In genomic region chr14:24938593-24938992, GRCh38 we compare ENCODE assay signal across 18 cellular contexts.
"Had no signal": no experiment of that assay in that cellular context is flagged by ENCODE, and none has a peak within 500 bp of the region (broad histone marks: within the 10 kb centered on the region; RNA-seq: fewer than 3 reads in every experiment).

No MANE protein-coding gene starts in this region.

- FAIRE-seq: endometrium had no signal

- H3K4me1 Mint-ChIP-seq: activated CD8-positive, alpha-beta memory T cell treated with anti-CD3 and anti-CD28 coated beads, Interleukin-2, amount 10 ng/mL, durations not matched to agents 7 days and 5 days; memory B cell; stimulated activated naive CD8-positive, alpha-beta T cell treated with anti-CD3 and anti-CD28 coated beads, Interleukin-15, amount 100 ng/mL, for 72 hours had no signal

- H3K9me3 Mint-ChIP-seq: activated naive CD4-positive, alpha-beta T cell treated with anti-CD3 and anti-CD28 coated beads, Interleukin-2, amount 50 U/mL, for 72 hours; activated T-cell treated with anti-CD3 and anti-CD28 coated beads, Interleukin-2, amount 50 U/mL, for 24 hours; neural crest cell; stimulated activated naive CD8-positive, alpha-beta T cell treated with anti-CD3 and anti-CD28 coated beads, Interleukin-15, amount 100 ng/mL, for 72 hours had no signal

- H3K4me3 Mint-ChIP-seq: activated CD8-positive, alpha-beta memory T cell treated with anti-CD3 and anti-CD28 coated beads, Interleukin-2, amount 10 ng/mL, durations not matched to agents 7 days and 5 days; activated T-cell treated with anti-CD3 and anti-CD28 coated beads, Interleukin-2, amount 50 U/mL, for 24 hours; memory B cell; neural crest cell; stimulated activated naive CD8-positive, alpha-beta T cell treated with anti-CD3 and anti-CD28 coated beads, Interleukin-15, amount 100 ng/mL, for 72 hours had no signal

- H3K27me3 Mint-ChIP-seq: activated T-cell treated with anti-CD3 and anti-CD28 coated beads, Interleukin-2, amount 50 U/mL, for 24 hours; memory B cell; stimulated activated naive CD8-positive, alpha-beta T cell treated with anti-CD3 and anti-CD28 coated beads, Interleukin-15, amount 100 ng/mL, for 72 hours had no signal

- DNase-seq: activated CD4-positive, alpha-beta T cell treated with anti-CD3 and anti-CD28 coated beads for 1 hour; activated CD4-positive, alpha-beta T cell treated with anti-CD3 and anti-CD28 coated beads, Interleukin-2, amount 50 U/mL, for 48 hours; activated CD8-positive, alpha-beta memory T cell treated with anti-CD3 and anti-CD28 coated beads, Interleukin-2, amount 10 ng/mL, durations not matched to agents 7 days and 5 days; activated effector memory CD4-positive, alpha-beta T cell treated with anti-CD3 and anti-CD28 coated beads, Interleukin-2, amount 50 U/mL, for 16 hours; activated T-cell treated with anti-CD3 and anti-CD28 coated beads, Interleukin-2, amount 50 U/mL, for 24 hours; amniotic stem cell; brain microvascular endothelial cell; dorsolateral prefrontal cortex; glutamatergic neuron; left colon; stimulated activated CD4-positive, alpha-beta T cell treated with anti-CD3 and anti-CD28 coated beads, Interleukin-4, amount 100 ng/mL, for 4 hours; stimulated activated naive CD8-positive, alpha-beta T cell treated with anti-CD3 and anti-CD28 coated beads, Interleukin-15, amount 100 ng/mL, for 72 hours; T-helper 9 cell had no signal

- H3K27ac Mint-ChIP-seq: activated CD8-positive, alpha-beta memory T cell treated with anti-CD3 and anti-CD28 coated beads, Interleukin-2, amount 10 ng/mL, durations not matched to agents 7 days and 5 days; activated naive CD4-positive, alpha-beta T cell treated with anti-CD3 and anti-CD28 coated beads, Interleukin-2, amount 50 U/mL, for 72 hours; activated T-cell treated with anti-CD3 and anti-CD28 coated beads, Interleukin-2, amount 50 U/mL, for 24 hours; memory B cell; stimulated activated naive CD8-positive, alpha-beta T cell treated with anti-CD3 and anti-CD28 coated beads, Interleukin-15, amount 100 ng/mL, for 72 hours had no signal

- H3K36me3 Mint-ChIP-seq: activated CD8-positive, alpha-beta memory T cell treated with anti-CD3 and anti-CD28 coated beads, Interleukin-2, amount 10 ng/mL, durations not matched to agents 7 days and 5 days; activated naive CD4-positive, alpha-beta T cell treated with anti-CD3 and anti-CD28 coated beads, Interleukin-2, amount 50 U/mL, for 72 hours; memory B cell had no signal

- H3K4me3 ChIP-seq: dorsolateral prefrontal cortex, thoracic aorta had no signal
